16 cellular contexts compared by ENCODE assay signal in genomic region chr5:119342414-119342813, GRCh38.
DNase-seq lines count a peak whose midpoint lies in the region; ATAC-seq, FAIRE-seq and TF ChIP-seq lines count a peak whose summit lies in the region.
"Had no signal": no experiment of that assay in that cellular context is flagged by ENCODE, and none has a peak within 500 bp of the region (broad histone marks: within the 10 kb centered on the region; RNA-seq: fewer than 3 reads in every experiment).

No MANE protein-coding gene starts in this region.

- H4K20me1 ChIP-seq in SU-DHL-6 (ENCODE audit: low read depth, low read length) = no peaks in the 10 kb centered on the region

- H3K4me1 Mint-ChIP-seq in stimulated activated naive CD8-positive, alpha-beta T cell treated with anti-CD3 and anti-CD28 coated beads, Interleukin-15, Interleukin-2, amounts not matched to agents 100 ng/mL and 50 ng/mL, for 24 hours (ENCODE audit: low read depth) = peaks cover 97% of the 10 kb centered on the region
- H3K4me1 Mint-ChIP-seq in effector memory CD8-positive, alpha-beta T cell (ENCODE audit: low read depth in 2 of 2) = peaks cover 77 to 90% of the 10 kb centered on the region in 2 donors

- H3F3A ChIP-seq in SU-DHL-6 (ENCODE audit: insufficient read depth) = peaks cover 94% of the 10 kb centered on the region

- peak overlapping the region; percentile 99 for H3K27ac Mint-ChIP-seq in stimulated activated naive CD8-positive, alpha-beta T cell treated with anti-CD3 and anti-CD28 coated beads, Interleukin-15, Interleukin-2, amounts not matched to agents 100 ng/mL and 50 ng/mL, for 24 hours
- peak overlapping the region; percentile 78 to 85 for H3K27ac Mint-ChIP-seq in effector memory CD8-positive, alpha-beta T cell

- peak overlapping the region; percentile 32 for H3K4me3 ChIP-seq in SU-DHL-6 (ENCODE audit: insufficient read depth, low read length, poor library complexity, severe bottlenecking)
- H3K4me3 ChIP-seq: prostate gland, tibial artery had no signal

- no peaks in the 10 kb centered on the region for H3K9me2 ChIP-seq in SU-DHL-6 (replicated peaks; ENCODE audit: insufficient read depth, low read length)

- peaks cover 26% of the 10 kb centered on the region for H3K36me3 Mint-ChIP-seq in stimulated activated naive CD8-positive, alpha-beta T cell treated with anti-CD3 and anti-CD28 coated beads, Interleukin-15, Interleukin-2, amounts not matched to agents 100 ng/mL and 50 ng/mL, for 24 hours (ENCODE audit: low read depth)
- H3K36me3 Mint-ChIP-seq in effector memory CD8-positive, alpha-beta T cell (ENCODE audit: insufficient read depth) = peaks cover 18% of the 10 kb centered on the region

- peak overlapping the region; percentile 98 for H3K27ac ChIP-seq in SU-DHL-6 (ENCODE audit: low read depth, low read length)
- H3K27ac ChIP-seq: prostate gland, tibial artery had no signal

- H2AFZ ChIP-seq in SU-DHL-6 (ENCODE audit: low read depth, low read length, severe bottlenecking) = no peak overlapping the region

- no peaks in the 10 kb centered on the region for H3K27me3 Mint-ChIP-seq in stimulated activated naive CD8-positive, alpha-beta T cell treated with anti-CD3 and anti-CD28 coated beads, Interleukin-15, Interleukin-2, amounts not matched to agents 100 ng/mL and 50 ng/mL, for 24 hours
- no peaks in the 10 kb centered on the region for H3K27me3 Mint-ChIP-seq in effector memory CD8-positive, alpha-beta T cell

- no peaks in the 10 kb centered on the region for H3K27me3 ChIP-seq in SU-DHL-6 (ENCODE audit: low read length)
- H3K27me3 ChIP-seq: tibial artery had no signal

- no peak for TF ChIP-seq CTCF in SU-DHL-6 (IDR thresholded peaks at IDR 0.05; ENCODE audit: insufficient read depth, low read length, poor library complexity, severe bottlenecking)

- peaks cover 85% of the 10 kb centered on the region for H3K79me2 ChIP-seq in SU-DHL-6 (ENCODE audit: insufficient read depth, low read length)

- FAIRE-seq in urothelium cell line (lab: Jason Lieb, UNC) = no peak
- FAIRE-seq: colon had no signal

- H3K4me3 Mint-ChIP-seq in stimulated activated naive CD8-positive, alpha-beta T cell treated with anti-CD3 and anti-CD28 coated beads, Interleukin-15, Interleukin-2, amounts not matched to agents 100 ng/mL and 50 ng/mL, for 24 hours = peak overlapping the region; percentile 82
- H3K4me3 Mint-ChIP-seq in effector memory CD8-positive, alpha-beta T cell = peak overlapping the region; percentile 84 to 86

- DNase-seq in stimulated activated naive CD8-positive, alpha-beta T cell treated with anti-CD3 and anti-CD28 coated beads, Interleukin-15, Interleukin-2, amounts not matched to agents 100 U/mL and 50 U/mL, for 24 hours = no peak
- DNase-seq in effector memory CD8-positive, alpha-beta T cell = no peak
- DNase-seq in urothelium cell line (ENCODE audit: low spot score) = no peak
- no peak for DNase-seq in anterior cingulate cortex (lab: John Stamatoyannopoulos, UW)
- DNase-seq: activated CD8-positive, alpha-beta memory T cell treated with anti-CD3 and anti-CD28 coated beads for 24 hours; amniotic stem cell; left colon; NCI-H1436 treated with DMSO at 0.1 percent for 48 hours; NCI-H510A; tibial artery had no signal

- peak overlapping the region; percentile 56 for H3K9ac ChIP-seq in SU-DHL-6 (ENCODE audit: low read length)

- no peaks in the 10 kb centered on the region for H3K9me3 ChIP-seq in SU-DHL-6 (ENCODE audit: insufficient read depth, low read length)
- H3K9me3 ChIP-seq: prostate gland, tibial artery had no signal

- ATAC-seq in stimulated activated naive CD8-positive, alpha-beta T cell treated with anti-CD3 and anti-CD28 coated beads, Interleukin-15, Interleukin-2, amounts not matched to agents 100 U/mL and 50 U/mL, for 24 hours = no peak
- ATAC-seq in effector memory CD8-positive, alpha-beta T cell (replicated peaks) = no peak
- ATAC-seq in GM19452 (IDR thresholded peaks at IDR 0.05; ENCODE audit: unreplicated experiment) (no peak), GM18868 (IDR thresholded peaks at IDR 0.05; ENCODE audit: unreplicated experiment) (no peak)

- no peaks in the 10 kb centered on the region for H3K9me3 Mint-ChIP-seq in stimulated activated naive CD8-positive, alpha-beta T cell treated with anti-CD3 and anti-CD28 coated beads, Interleukin-15, Interleukin-2, amounts not matched to agents 100 ng/mL and 50 ng/mL, for 24 hours
- no peaks in the 10 kb centered on the region for H3K9me3 Mint-ChIP-seq in effector memory CD8-positive, alpha-beta T cell

- H3K36me3 ChIP-seq in SU-DHL-6 (ENCODE audit: low read length) = no peaks in the 10 kb centered on the region
- H3K36me3 ChIP-seq: prostate gland, tibial artery had no signal

- peak overlapping the region; percentile 94 for H3K4me2 ChIP-seq in SU-DHL-6 (ENCODE audit: low read depth, low read length, poor library complexity, severe bottlenecking)
